1 cellular context compared by ENCODE assay signal in genomic region chr19:1901940-1902404, GRCh38.
TF ChIP-seq lines count a peak whose summit lies in the region.

No MANE protein-coding gene starts in this region.

TF ChIP-seq in HepG2, 621 proteins besides CTCF, POLR2A, EP300 and RAD21 (continued from another document and continues in another):
- TF ChIP-seq ZFYVE20 (CRISPR knock-in tag; IDR thresholded peaks at IDR 0.05; ENCODE audit: borderline replicate concordance, low read depth) (no peak), MATR3 (CRISPR knock-in tag; IDR thresholded peaks at IDR 0.05) (no peak), ZNF558 (CRISPR knock-in tag; IDR thresholded peaks at IDR 0.05; ENCODE audit: borderline replicate concordance) (no peak), RNF2 (conservative IDR thresholded peaks at IDR 0.05; ENCODE audit: low read depth) (no peak), FOXP1 (IDR thresholded peaks at IDR 0.05) (no peak), FOXP1 (CRISPR knock-in tag; IDR thresholded peaks at IDR 0.05) (no peak), RFX5 (IDR thresholded peaks at IDR 0.05; ENCODE audit: low read depth, low read length) (no peak), ZNF232 (CRISPR knock-in tag; IDR thresholded peaks at IDR 0.05; ENCODE audit: borderline replicate concordance) (no peak), GFI1 (CRISPR knock-in tag; IDR thresholded peaks at IDR 0.05; ENCODE audit: borderline replicate concordance) (no peak), ZNF598 (CRISPR knock-in tag; IDR thresholded peaks at IDR 0.05; ENCODE audit: borderline replicate concordance) (0 out of 2 replicates have a peak, but pooled peaks have one; percentile 53), FOXP4 (CRISPR knock-in tag; IDR thresholded peaks at IDR 0.05) (0 out of 2 replicates have a peak, but pooled peaks have one; percentile 29), IRX3 (CRISPR knock-in tag; IDR thresholded peaks at IDR 0.05; ENCODE audit: borderline replicate concordance, low read depth) (no peak), GPBP1L1 (CRISPR knock-in tag; IDR thresholded peaks at IDR 0.05) (no peak), SALL1 (CRISPR knock-in tag; IDR thresholded peaks at IDR 0.05) (peak; percentile 42), NAIF1 (CRISPR knock-in tag; IDR thresholded peaks at IDR 0.05; ENCODE audit: borderline replicate concordance) (no peak), ZNF501 (CRISPR knock-in tag; IDR thresholded peaks at IDR 0.05) (no peak), ZNF563 (CRISPR knock-in tag; IDR thresholded peaks at IDR 0.05) (no peak), ZNF543 (CRISPR knock-in tag; IDR thresholded peaks at IDR 0.05) (no peak), ZNF546 (CRISPR knock-in tag; conservative IDR thresholded peaks at IDR 0.05) (no peak), JUND (CRISPR knock-in tag; IDR thresholded peaks at IDR 0.05) (no peak), NRL (CRISPR knock-in tag; IDR thresholded peaks at IDR 0.05; ENCODE audit: borderline replicate concordance) (no peak), ZKSCAN5 (CRISPR knock-in tag; IDR thresholded peaks at IDR 0.05) (no peak), TFDP2 (CRISPR knock-in tag; IDR thresholded peaks at IDR 0.05) (peak; percentile 31; the same call in 1 of the 2 replicates), ZNF780A (CRISPR knock-in tag; IDR thresholded peaks at IDR 0.05) (no peak), HOXA3 (CRISPR knock-in tag; IDR thresholded peaks at IDR 0.05) (no peak), ZNF703 (CRISPR knock-in tag; IDR thresholded peaks at IDR 0.05; ENCODE audit: borderline replicate concordance) (no peak), MBNL3 (CRISPR knock-in tag; conservative IDR thresholded peaks at IDR 0.05) (no peak), DPF2 (CRISPR knock-in tag; IDR thresholded peaks at IDR 0.05; ENCODE audit: borderline replicate concordance, low read depth) (no peak), ZNF777 (CRISPR knock-in tag; IDR thresholded peaks at IDR 0.05) (peak; percentile 47; the same call in 1 of the 2 replicates), MTERF4 (CRISPR knock-in tag; IDR thresholded peaks at IDR 0.05) (no peak), CBX1 (IDR thresholded peaks at IDR 0.05; ENCODE audit: low read depth) (no peak), NFATC3 (CRISPR knock-in tag; IDR thresholded peaks at IDR 0.05) (no peak), ZFP62 (CRISPR knock-in tag; IDR thresholded peaks at IDR 0.05) (no peak), LCORL (IDR thresholded peaks at IDR 0.05) (no peak), LCORL (CRISPR knock-in tag; IDR thresholded peaks at IDR 0.05) (peak; percentile 40; the same call in 1 of the 2 replicates), TEAD3 (CRISPR knock-in tag; optimal IDR thresholded peaks at IDR 0.05; ENCODE audit: borderline replicate concordance) (no peak), ZNF260 (CRISPR knock-in tag; IDR thresholded peaks at IDR 0.05; ENCODE audit: borderline replicate concordance, low read depth) (no peak), ZNF674 (CRISPR knock-in tag; IDR thresholded peaks at IDR 0.05; ENCODE audit: low read depth) (no peak), CHD4 (IDR thresholded peaks at IDR 0.05; ENCODE audit: borderline replicate concordance, low read length) (no peak), MEF2D (CRISPR knock-in tag; IDR thresholded peaks at IDR 0.05) (no peak), ZFP36 (IDR thresholded peaks at IDR 0.05; ENCODE audit: borderline replicate concordance, low read depth, low read length, partially characterized antibody) (no peak), ZNF281 (CRISPR knock-in tag; IDR thresholded peaks at IDR 0.05; ENCODE audit: borderline replicate concordance) (no peak), AFF4 (CRISPR knock-in tag; IDR thresholded peaks at IDR 0.05) (no peak), KDM1A (CRISPR knock-in tag; IDR thresholded peaks at IDR 0.05) (no peak), EHMT2 (IDR thresholded peaks at IDR 0.05; ENCODE audit: borderline replicate concordance, low read depth, low read length) (no peak)
- TF ChIP-seq, protein P1, sequence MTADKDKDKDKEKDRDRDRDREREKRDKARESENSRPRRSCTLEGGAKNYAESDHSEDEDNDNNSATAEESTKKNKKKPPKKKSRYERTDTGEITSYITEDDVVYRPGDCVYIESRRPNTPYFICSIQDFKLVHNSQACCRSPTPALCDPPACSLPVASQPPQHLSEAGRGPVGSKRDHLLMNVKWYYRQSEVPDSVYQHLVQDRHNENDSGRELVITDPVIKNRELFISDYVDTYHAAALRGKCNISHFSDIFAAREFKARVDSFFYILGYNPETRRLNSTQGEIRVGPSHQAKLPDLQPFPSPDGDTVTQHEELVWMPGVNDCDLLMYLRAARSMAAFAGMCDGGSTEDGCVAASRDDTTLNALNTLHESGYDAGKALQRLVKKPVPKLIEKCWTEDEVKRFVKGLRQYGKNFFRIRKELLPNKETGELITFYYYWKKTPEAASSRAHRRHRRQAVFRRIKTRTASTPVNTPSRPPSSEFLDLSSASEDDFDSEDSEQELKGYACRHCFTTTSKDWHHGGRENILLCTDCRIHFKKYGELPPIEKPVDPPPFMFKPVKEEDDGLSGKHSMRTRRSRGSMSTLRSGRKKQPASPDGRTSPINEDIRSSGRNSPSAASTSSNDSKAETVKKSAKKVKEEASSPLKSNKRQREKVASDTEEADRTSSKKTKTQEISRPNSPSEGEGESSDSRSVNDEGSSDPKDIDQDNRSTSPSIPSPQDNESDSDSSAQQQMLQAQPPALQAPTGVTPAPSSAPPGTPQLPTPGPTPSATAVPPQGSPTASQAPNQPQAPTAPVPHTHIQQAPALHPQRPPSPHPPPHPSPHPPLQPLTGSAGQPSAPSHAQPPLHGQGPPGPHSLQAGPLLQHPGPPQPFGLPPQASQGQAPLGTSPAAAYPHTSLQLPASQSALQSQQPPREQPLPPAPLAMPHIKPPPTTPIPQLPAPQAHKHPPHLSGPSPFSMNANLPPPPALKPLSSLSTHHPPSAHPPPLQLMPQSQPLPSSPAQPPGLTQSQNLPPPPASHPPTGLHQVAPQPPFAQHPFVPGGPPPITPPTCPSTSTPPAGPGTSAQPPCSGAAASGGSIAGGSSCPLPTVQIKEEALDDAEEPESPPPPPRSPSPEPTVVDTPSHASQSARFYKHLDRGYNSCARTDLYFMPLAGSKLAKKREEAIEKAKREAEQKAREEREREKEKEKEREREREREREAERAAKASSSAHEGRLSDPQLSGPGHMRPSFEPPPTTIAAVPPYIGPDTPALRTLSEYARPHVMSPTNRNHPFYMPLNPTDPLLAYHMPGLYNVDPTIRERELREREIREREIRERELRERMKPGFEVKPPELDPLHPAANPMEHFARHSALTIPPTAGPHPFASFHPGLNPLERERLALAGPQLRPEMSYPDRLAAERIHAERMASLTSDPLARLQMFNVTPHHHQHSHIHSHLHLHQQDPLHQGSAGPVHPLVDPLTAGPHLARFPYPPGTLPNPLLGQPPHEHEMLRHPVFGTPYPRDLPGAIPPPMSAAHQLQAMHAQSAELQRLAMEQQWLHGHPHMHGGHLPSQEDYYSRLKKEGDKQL (CRISPR knock-in tag; IDR thresholded peaks at IDR 0.05; ENCODE audit: low read depth), result no peak
- TF ChIP-seq, protein P2, sequence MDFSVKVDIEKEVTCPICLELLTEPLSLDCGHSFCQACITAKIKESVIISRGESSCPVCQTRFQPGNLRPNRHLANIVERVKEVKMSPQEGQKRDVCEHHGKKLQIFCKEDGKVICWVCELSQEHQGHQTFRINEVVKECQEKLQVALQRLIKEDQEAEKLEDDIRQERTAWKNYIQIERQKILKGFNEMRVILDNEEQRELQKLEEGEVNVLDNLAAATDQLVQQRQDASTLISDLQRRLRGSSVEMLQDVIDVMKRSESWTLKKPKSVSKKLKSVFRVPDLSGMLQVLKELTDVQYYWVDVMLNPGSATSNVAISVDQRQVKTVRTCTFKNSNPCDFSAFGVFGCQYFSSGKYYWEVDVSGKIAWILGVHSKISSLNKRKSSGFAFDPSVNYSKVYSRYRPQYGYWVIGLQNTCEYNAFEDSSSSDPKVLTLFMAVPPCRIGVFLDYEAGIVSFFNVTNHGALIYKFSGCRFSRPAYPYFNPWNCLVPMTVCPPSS (IDR thresholded peaks at IDR 0.05), result no peak
